In the genomic region with DNA sequence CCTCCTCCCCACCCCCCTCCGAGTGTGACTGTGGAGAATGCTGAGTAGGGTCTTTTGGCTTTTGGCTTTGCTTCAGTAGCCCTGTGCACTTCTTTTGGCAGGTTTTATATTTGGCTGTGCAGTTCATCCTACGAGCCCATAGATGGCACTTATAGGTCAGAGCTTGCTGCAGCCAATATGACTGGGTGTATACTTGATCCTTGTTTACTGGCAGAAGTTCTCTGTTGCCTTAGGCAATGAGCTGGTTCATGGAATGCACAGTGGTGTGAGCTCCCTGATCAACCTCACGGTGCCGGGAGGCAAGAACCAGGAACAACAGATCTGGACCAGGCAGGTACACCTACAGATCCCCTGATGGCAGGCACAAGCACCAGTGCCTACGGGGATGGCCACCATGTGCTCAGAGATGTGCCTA, we compare ENCODE assay signal across 9 cellular contexts.
DNase-seq lines count a peak whose midpoint lies in the region; ATAC-seq and TF ChIP-seq lines count a peak whose summit lies in the region.
"Had no signal": no experiment of that assay in that cellular context is flagged by ENCODE, and none has a peak within 500 bp of the region (broad histone marks: within the 10 kb centered on the region; RNA-seq: fewer than 3 reads in every experiment).

No MANE protein-coding gene starts in this region.

- H2AFZ ChIP-seq in PC-3 (ENCODE audit: low read length), result no peak overlapping the region

- DNase-seq in AG09319 (ENCODE audit: extremely low read depth, low read depth) (no peak), PC-3 (peak; percentile 43), foreskin fibroblast (peak; percentile 1 to 11)
- DNase-seq in activated CD8-positive, alpha-beta memory T cell treated with anti-CD3 and anti-CD28 coated beads, Interleukin-2, amount 50 U/mL, for 48 hours, result no peak
- DNase-seq: activated CD8-positive, alpha-beta T cell treated with anti-CD3 and anti-CD28 coated beads, Interleukin-2, amount 10 ng/mL, durations not matched to agents 7 days and 5 days had no signal

- peak; percentile 51 for ATAC-seq in HG02870 (IDR thresholded peaks at IDR 0.05; ENCODE audit: unreplicated experiment)
- ATAC-seq in PC-3, result peak; percentile 78
- ATAC-seq in GM18861 (IDR thresholded peaks at IDR 0.05; ENCODE audit: unreplicated experiment), result no peak
- no peak for ATAC-seq in GM18520 (IDR thresholded peaks at IDR 0.05; ENCODE audit: unreplicated experiment)
- ATAC-seq in HG03469 (IDR thresholded peaks at IDR 0.05; ENCODE audit: unreplicated experiment), result no peak
- ATAC-seq: activated CD8-positive, alpha-beta T cell treated with anti-CD3 and anti-CD28 coated beads, Interleukin-2, amount 10 ng/mL, durations not matched to agents 7 days and 5 days had no signal

- H3K9me2 ChIP-seq in PC-3 (replicated peaks; ENCODE audit: low read length), result no peaks in the 10 kb centered on the region

- CTCF ChIA-PET in PC-3 (lab: Charles Lee), result interaction anchor here (0.7 kb wide), 1 partner anchor 78 kb away, joined by 3 read pairs; no protein-coding TSS in a partner anchor

- POLR2A ChIA-PET in PC-3 (lab: Charles Lee; ENCODE audit: unreplicated experiment), result interaction anchor here (0.5 kb wide), 1 partner anchor 9 kb away, joined by 3 read pairs; no protein-coding TSS in a partner anchor

- TF ChIP-seq CTCF in AG09319 (IDR thresholded peaks at IDR 0.05; ENCODE audit: low read depth, low read length), result peak; percentile 7
- no peak; the same call in 1 of the 2 replicates for TF ChIP-seq CTCF in PC-3 (conservative IDR thresholded peaks at IDR 0.05; ENCODE audit: low read depth, low read length)
- TF ChIP-seq CTCF in foreskin fibroblast (IDR thresholded peaks at IDR 0.05; ENCODE audit: low read depth, low read length), result peak; percentile 52

- H3K27ac ChIP-seq in PC-3 (ENCODE audit: low read length), result no peak overlapping the region

- BruUV-seq in PC-3 (replicated peaks; lab: Mats Ljungman, UMichigan), result no TSS peak

- no peaks in the 10 kb centered on the region for H3K79me2 ChIP-seq in PC-3 (ENCODE audit: low read length)

- no peaks in the 10 kb centered on the region for H3K27me3 ChIP-seq in PC-3 (ENCODE audit: low read length)

- no peak overlapping the region for H3K4me2 ChIP-seq in PC-3 (ENCODE audit: low read length)

- H3K4me3 ChIP-seq in PC-3 (ENCODE audit: low read length) (no peak overlapping the region), foreskin fibroblast (ENCODE audit: low read depth in 1 of 2, low read length in 2 of 2) (no peak overlapping the region)

- intact Hi-C loops in PC-3 (cut with micrococcal nuclease), result no loop called here

- H4K20me1 ChIP-seq in PC-3 (ENCODE audit: low read length), result no peaks in the 10 kb centered on the region

- H3K4me1 ChIP-seq in PC-3 (ENCODE audit: insufficient read depth, low read length), result no peaks in the 10 kb centered on the region

- H3K9me3 ChIP-seq in PC-3 (ENCODE audit: low read length), result no peaks in the 10 kb centered on the region

- H3F3A ChIP-seq in PC-3 (ENCODE audit: low read length, unreplicated experiment), result no peaks in the 10 kb centered on the region

- no peaks in the 10 kb centered on the region for H3K36me3 ChIP-seq in PC-3 (ENCODE audit: low read depth, low read length)

- no peak overlapping the region for H3K9ac ChIP-seq in PC-3 (ENCODE audit: low read length)

Comparison
In these comparisons a context has a peak if more than half of its experiments do, and no peak if none do; other contexts are left out.
1. DNase-seq: peak in PC-3 (single experiment) and foreskin fibroblast (2 of 2); none in AG09319 (single experiment) and activated CD8-positive, alpha-beta memory T cell treated with anti-CD3 and anti-CD28 coated beads, Interleukin-2, amount 50 U/mL, for 48 hours (single experiment).
2. ATAC-seq: peak in HG02870 (single experiment) and PC-3 (single experiment); none in GM18861 (single experiment), GM18520 (single experiment) and HG03469 (single experiment).